Comparison of ENCODE assay signal across 8 cellular contexts in the genomic region with DNA sequence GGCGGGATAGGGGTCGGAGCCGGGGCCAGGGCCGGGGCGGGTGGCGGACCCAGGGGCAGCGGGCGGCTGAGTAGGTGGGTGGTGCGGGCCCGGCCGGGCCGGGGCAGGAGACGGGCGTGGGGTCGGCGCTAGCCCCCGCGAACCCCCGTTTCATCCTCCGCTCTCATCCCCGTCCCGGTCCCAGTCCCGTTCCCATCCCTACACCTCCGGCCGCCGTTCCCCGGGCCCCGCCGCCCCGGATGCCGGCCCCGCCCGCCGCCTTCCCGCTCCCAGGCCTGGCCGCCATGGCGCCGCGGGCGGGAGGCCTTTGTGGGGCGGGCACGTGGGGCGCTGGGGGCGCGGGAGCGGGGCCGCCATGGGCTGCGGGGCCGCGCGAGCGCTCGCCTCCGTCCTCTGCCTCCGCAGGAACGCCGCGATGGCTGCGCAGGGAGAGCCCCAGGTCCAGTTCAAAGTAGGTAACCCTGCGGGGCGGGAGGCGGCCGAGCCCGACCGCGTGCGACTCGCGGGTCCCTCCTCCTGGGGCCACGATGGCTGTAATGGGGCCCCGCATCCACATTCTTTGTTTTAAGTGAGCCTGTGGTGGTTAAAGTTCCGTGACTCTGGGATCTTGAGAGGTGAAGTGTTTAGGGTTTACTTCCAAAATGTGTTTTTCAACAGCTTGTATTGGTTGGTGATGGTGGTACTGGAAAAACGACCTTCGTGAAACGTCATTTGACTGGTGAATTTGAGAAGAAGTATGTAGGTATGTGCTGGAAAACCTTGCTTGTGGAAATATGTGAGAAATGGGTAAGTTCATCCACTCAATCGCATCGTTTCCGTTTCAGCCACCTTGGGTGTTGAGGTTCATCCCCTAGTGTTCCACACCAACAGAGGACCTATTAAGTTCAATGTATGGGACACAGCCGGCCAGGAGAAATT. TPM values are rescaled to one million over a fixed set of nuclear protein-coding genes. Genes with fewer than 3 reads are reported as not detected.
A peak's percentile ranks its signal among the peaks of the same experiment; 100 is the strongest.
DNase-seq lines count a peak whose midpoint lies in the region; ATAC-seq and TF ChIP-seq lines count a peak whose summit lies in the region.

No MANE protein-coding gene starts in this region.

- peaks cover 0 to 3% (median 0%) of the 10 kb centered on the region in 7 donors for H3K9me3 Mint-ChIP-seq in CD14-positive monocyte
- no peaks in the 10 kb centered on the region for H3K9me3 Mint-ChIP-seq in WTC11

- H3K27me3 Mint-ChIP-seq in CD14-positive monocyte (ENCODE audit: low read depth in 3 of 3) (peaks cover 0 to 1% (median 0%) of the 10 kb centered on the region in 3 donors), WTC11 (ENCODE audit: low read depth) (no peaks in the 10 kb centered on the region; the same call in 1 of the 2 replicates)

- H3K4me3 Mint-ChIP-seq in CD14-positive monocyte (peak overlapping the region; percentile 76 to 92), WTC11 (peak overlapping the region; percentile 97)

- H3K36me3 Mint-ChIP-seq in CD14-positive monocyte (peaks cover 42 to 45% of the 10 kb centered on the region in 2 donors), WTC11 (peaks cover 50% of the 10 kb centered on the region)

- H3K4me1 Mint-ChIP-seq in CD14-positive monocyte (peaks cover 27% of the 10 kb centered on the region), WTC11 (peaks cover 59% of the 10 kb centered on the region)

- intact Hi-C loops in CD14-positive monocyte (cut with micrococcal nuclease) = loop anchor here (5.0 to 10.0 kb wide), 2 partner anchors 35 to 1622 kb away; a partner anchor contains a TSS

- ATAC-seq in GM19372 (IDR thresholded peaks at IDR 0.05; ENCODE audit: low read depth, unreplicated experiment) = peak; percentile 25
- ATAC-seq in HG03442 (IDR thresholded peaks at IDR 0.05; ENCODE audit: unreplicated experiment) = peak; percentile 16
- ATAC-seq in WTC11 = no peak
- ATAC-seq in left lobe of liver = peak; percentile 40

- peak overlapping the region; percentile 29 for H3K27ac ChIP-seq in cingulate gyrus (ENCODE audit: low read depth, low read length)

- H3K27ac Mint-ChIP-seq in CD14-positive monocyte = peak overlapping the region; percentile 50 to 88 (median 75)
- peak overlapping the region; percentile 99 for H3K27ac Mint-ChIP-seq in WTC11

- CTCF ChIA-PET in WTC11 (lab: Charles Lee) = no interaction called here

- POLR2A ChIA-PET in WTC11 (lab: Charles Lee) = no interaction called here

- no peak for TF ChIP-seq CTCF in CD14-positive monocyte (IDR thresholded peaks at IDR 0.05)
- TF ChIP-seq CTCF in WTC11 (IDR thresholded peaks at IDR 0.05) = no peak

- DNase-seq in CD14-positive monocyte (ENCODE audit: low spot score) (no peak), WTC11 (ENCODE audit: low spot score) (peak; percentile 32), left lobe of liver (ENCODE audit: low spot score) (peak; percentile 56), DMS153 (lab: John Stamatoyannopoulos, UW) (no peak)
- peak in 2 of 3 experiments; percentile 31 to 35 for DNase-seq in stimulated activated CD4-positive, alpha-beta T cell treated with anti-CD3 and anti-CD28 coated beads, TNF-alpha, amount 100 ng/mL, for 4 hours (ENCODE audit: low read depth in 3 of 3)

TF ChIP-seq in WTC11, 78 proteins besides CTCF, POLR2A, EP300 and RAD21:
- TF ChIP-seq, protein P1, sequence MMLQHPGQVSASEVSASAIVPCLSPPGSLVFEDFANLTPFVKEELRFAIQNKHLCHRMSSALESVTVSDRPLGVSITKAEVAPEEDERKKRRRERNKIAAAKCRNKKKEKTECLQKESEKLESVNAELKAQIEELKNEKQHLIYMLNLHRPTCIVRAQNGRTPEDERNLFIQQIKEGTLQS (CRISPR knock-in tag; conservative IDR thresholded peaks at IDR 0.05) = no peak
- TF ChIP-seq OVOL2 (CRISPR knock-in tag; IDR thresholded peaks at IDR 0.05; ENCODE audit: borderline replicate concordance) (no peak), ZNF138 (CRISPR knock-in tag; conservative IDR thresholded peaks at IDR 0.05) (no peak), ESRRA (CRISPR knock-in tag; IDR thresholded peaks at IDR 0.05; ENCODE audit: borderline replicate concordance) (no peak), ZNF232 (CRISPR knock-in tag; IDR thresholded peaks at IDR 0.05) (no peak), EMX1 (CRISPR knock-in tag; IDR thresholded peaks at IDR 0.05) (0 out of 2 replicates have a peak, but pooled peaks have one; percentile 60), ATF1 (CRISPR knock-in tag; IDR thresholded peaks at IDR 0.05) (no peak), CBFB (CRISPR knock-in tag; IDR thresholded peaks at IDR 0.05; ENCODE audit: low read depth) (no peak), SOX15 (CRISPR knock-in tag; IDR thresholded peaks at IDR 0.05) (no peak), ZNF263 (CRISPR knock-in tag; IDR thresholded peaks at IDR 0.05; ENCODE audit: low read depth) (no peak), ELF4 (CRISPR knock-in tag; IDR thresholded peaks at IDR 0.05; ENCODE audit: low read depth) (no peak), ZNF396 (CRISPR knock-in tag; IDR thresholded peaks at IDR 0.05; ENCODE audit: borderline replicate concordance) (no peak), JUN (CRISPR knock-in tag; IDR thresholded peaks at IDR 0.05) (peak; percentile 46; the same call in 1 of the 2 replicates)
- TF ChIP-seq, protein P2, sequence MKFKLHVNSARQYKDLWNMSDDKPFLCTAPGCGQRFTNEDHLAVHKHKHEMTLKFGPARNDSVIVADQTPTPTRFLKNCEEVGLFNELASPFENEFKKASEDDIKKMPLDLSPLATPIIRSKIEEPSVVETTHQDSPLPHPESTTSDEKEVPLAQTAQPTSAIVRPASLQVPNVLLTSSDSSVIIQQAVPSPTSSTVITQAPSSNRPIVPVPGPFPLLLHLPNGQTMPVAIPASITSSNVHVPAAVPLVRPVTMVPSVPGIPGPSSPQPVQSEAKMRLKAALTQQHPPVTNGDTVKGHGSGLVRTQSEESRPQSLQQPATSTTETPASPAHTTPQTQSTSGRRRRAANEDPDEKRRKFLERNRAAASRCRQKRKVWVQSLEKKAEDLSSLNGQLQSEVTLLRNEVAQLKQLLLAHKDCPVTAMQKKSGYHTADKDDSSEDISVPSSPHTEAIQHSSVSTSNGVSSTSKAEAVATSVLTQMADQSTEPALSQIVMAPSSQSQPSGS (CRISPR knock-in tag; IDR thresholded peaks at IDR 0.05; ENCODE audit: borderline replicate concordance, low read depth) = no peak
- TF ChIP-seq, protein P3, sequence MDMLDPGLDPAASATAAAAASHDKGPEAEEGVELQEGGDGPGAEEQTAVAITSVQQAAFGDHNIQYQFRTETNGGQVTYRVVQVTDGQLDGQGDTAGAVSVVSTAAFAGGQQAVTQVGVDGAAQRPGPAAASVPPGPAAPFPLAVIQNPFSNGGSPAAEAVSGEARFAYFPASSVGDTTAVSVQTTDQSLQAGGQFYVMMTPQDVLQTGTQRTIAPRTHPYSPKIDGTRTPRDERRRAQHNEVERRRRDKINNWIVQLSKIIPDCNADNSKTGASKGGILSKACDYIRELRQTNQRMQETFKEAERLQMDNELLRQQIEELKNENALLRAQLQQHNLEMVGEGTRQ (CRISPR knock-in tag; IDR thresholded peaks at IDR 0.05) = peak; percentile 42; the same call in 1 of the 2 replicates
- TF ChIP-seq, protein P4, sequence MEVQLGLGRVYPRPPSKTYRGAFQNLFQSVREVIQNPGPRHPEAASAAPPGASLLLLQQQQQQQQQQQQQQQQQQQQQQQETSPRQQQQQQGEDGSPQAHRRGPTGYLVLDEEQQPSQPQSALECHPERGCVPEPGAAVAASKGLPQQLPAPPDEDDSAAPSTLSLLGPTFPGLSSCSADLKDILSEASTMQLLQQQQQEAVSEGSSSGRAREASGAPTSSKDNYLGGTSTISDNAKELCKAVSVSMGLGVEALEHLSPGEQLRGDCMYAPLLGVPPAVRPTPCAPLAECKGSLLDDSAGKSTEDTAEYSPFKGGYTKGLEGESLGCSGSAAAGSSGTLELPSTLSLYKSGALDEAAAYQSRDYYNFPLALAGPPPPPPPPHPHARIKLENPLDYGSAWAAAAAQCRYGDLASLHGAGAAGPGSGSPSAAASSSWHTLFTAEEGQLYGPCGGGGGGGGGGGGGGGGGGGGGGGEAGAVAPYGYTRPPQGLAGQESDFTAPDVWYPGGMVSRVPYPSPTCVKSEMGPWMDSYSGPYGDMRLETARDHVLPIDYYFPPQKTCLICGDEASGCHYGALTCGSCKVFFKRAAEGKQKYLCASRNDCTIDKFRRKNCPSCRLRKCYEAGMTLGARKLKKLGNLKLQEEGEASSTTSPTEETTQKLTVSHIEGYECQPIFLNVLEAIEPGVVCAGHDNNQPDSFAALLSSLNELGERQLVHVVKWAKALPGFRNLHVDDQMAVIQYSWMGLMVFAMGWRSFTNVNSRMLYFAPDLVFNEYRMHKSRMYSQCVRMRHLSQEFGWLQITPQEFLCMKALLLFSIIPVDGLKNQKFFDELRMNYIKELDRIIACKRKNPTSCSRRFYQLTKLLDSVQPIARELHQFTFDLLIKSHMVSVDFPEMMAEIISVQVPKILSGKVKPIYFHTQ (CRISPR knock-in tag; IDR thresholded peaks at IDR 0.05) = no peak; the same call in 1 of the 2 replicates
- TF ChIP-seq, protein P5, sequence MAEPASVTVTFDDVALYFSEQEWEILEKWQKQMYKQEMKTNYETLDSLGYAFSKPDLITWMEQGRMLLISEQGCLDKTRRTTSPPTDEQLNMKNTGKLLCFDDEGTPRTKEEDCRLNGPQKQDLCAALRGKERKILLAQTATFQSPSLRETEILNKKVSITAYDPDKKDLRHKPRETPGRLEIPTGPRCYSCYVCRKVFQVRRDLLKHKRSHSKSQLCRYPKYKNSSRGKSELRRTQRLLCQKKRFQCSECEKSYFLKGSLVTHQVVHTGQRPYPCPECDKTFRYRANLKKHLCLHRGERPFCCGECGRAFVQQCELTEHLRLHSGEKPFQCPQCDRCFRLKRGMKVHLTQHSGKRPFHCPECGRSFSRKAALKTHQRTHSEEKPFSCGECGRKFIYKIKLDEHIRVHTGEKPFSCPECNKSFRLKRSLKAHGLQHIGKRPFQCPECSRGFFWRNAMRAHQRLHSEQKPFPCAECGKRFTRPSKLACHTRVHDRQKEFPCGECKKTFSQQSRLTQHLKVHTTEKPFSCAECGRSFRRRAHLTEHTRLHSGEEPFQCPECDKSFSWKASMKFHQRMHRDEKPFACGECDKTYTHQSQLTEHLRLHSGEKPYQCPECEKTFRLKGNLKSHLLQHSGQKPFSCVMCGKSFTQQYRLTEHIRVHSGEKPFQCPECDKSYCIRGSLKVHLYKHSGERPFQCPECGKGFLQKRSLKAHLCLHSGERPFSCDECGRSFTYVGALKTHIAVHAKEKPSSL (CRISPR knock-in tag; conservative IDR thresholded peaks at IDR 0.05) = no peak

RNA-seq across cellular contexts. Expression of a gene that starts 0.6 kb away (rescaled TPM):
- 100 to 1,000 TPM; 366 to 443 TPM for polyA plus RNA-seq in CD14-positive monocyte
- total RNA-seq in WTC11 (2021) (1,744 to 1,783 TPM (median 1,745 TPM) in 3 replicates), left lobe of liver (140 TPM)

RNA-seq across cellular contexts. Expression of a gene that starts 33.4 kb away (rescaled TPM):
- 1 to 10 TPM; 4.8 to 7.6 TPM for polyA plus RNA-seq in CD14-positive monocyte
- total RNA-seq in WTC11 (2021) (21.1 to 23.2 TPM (median 22.7 TPM) in 3 replicates), left lobe of liver (8.1 TPM)

Comparison
In these comparisons a context has a peak if more than half of its experiments do, and no peak if none do; other contexts are left out.
1. DNase-seq: peak in WTC11 (single experiment), left lobe of liver (single experiment) and stimulated activated CD4-positive, alpha-beta T cell treated with anti-CD3 and anti-CD28 coated beads, TNF-alpha, amount 100 ng/mL, for 4 hours (2 of 3); none in CD14-positive monocyte (single experiment) and DMS153 (single experiment).
2. RNA of a gene that starts 0.6 kb away (total RNA-seq): 1,744 to 1,783 TPM in WTC11; 140 TPM in left lobe of liver (single experiment); every median in the first group is over 10 times any median in the second.